ENCODE assay signal across 1 cellular context in genomic region chr1:26015358-26015757, GRCh38.
TF ChIP-seq lines count a peak whose summit lies in the region.

No MANE protein-coding gene starts in this region.

TF ChIP-seq in HepG2, 621 proteins besides CTCF, POLR2A, EP300 and RAD21 (continued from another document):
- TF ChIP-seq BCLAF1 (IDR thresholded peaks at IDR 0.05) = no peak
- TF ChIP-seq, protein P1, sequence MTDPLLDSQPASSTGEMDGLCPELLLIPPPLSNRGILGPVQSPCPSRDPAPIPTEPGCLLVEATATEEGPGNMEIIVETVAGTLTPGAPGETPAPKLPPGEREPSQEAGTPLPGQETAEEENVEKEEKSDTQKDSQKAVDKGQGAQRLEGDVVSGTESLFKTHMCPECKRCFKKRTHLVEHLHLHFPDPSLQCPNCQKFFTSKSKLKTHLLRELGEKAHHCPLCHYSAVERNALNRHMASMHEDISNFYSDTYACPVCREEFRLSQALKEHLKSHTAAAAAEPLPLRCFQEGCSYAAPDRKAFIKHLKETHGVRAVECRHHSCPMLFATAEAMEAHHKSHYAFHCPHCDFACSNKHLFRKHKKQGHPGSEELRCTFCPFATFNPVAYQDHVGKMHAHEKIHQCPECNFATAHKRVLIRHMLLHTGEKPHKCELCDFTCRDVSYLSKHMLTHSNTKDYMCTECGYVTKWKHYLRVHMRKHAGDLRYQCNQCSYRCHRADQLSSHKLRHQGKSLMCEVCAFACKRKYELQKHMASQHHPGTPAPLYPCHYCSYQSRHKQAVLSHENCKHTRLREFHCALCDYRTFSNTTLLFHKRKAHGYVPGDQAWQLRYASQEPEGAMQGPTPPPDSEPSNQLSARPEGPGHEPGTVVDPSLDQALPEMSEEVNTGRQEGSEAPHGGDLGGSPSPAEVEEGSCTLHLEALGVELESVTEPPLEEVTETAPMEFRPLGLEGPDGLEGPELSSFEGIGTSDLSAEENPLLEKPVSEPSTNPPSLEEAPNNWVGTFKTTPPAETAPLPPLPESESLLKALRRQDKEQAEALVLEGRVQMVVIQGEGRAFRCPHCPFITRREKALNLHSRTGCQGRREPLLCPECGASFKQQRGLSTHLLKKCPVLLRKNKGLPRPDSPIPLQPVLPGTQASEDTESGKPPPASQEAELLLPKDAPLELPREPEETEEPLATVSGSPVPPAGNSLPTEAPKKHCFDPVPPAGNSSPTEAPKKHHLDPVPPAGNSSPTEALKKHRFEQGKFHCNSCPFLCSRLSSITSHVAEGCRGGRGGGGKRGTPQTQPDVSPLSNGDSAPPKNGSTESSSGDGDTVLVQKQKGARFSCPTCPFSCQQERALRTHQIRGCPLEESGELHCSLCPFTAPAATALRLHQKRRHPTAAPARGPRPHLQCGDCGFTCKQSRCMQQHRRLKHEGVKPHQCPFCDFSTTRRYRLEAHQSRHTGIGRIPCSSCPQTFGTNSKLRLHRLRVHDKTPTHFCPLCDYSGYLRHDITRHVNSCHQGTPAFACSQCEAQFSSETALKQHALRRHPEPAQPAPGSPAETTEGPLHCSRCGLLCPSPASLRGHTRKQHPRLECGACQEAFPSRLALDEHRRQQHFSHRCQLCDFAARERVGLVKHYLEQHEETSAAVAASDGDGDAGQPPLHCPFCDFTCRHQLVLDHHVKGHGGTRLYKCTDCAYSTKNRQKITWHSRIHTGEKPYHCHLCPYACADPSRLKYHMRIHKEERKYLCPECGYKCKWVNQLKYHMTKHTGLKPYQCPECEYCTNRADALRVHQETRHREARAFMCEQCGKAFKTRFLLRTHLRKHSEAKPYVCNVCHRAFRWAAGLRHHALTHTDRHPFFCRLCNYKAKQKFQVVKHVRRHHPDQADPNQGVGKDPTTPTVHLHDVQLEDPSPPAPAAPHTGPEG (CRISPR knock-in tag; IDR thresholded peaks at IDR 0.05) = no peak
- TF ChIP-seq ZSCAN31 (CRISPR knock-in tag; IDR thresholded peaks at IDR 0.05; ENCODE audit: low read depth) = no peak
- TF ChIP-seq ONECUT2 (CRISPR knock-in tag; IDR thresholded peaks at IDR 0.05) = no peak
- TF ChIP-seq ELF4 (CRISPR knock-in tag; IDR thresholded peaks at IDR 0.05; ENCODE audit: borderline replicate concordance) = no peak
- TF ChIP-seq RARA (CRISPR knock-in tag; IDR thresholded peaks at IDR 0.05) = peak; percentile 22; the same call in 1 of the 2 replicates
- TF ChIP-seq HOXA9 (CRISPR knock-in tag; IDR thresholded peaks at IDR 0.05; ENCODE audit: borderline replicate concordance) = no peak
TF ChIP-seq in HepG2: peak in this region for 21.
